ENCODE assay signal across 8 cellular contexts in the genomic region with DNA sequence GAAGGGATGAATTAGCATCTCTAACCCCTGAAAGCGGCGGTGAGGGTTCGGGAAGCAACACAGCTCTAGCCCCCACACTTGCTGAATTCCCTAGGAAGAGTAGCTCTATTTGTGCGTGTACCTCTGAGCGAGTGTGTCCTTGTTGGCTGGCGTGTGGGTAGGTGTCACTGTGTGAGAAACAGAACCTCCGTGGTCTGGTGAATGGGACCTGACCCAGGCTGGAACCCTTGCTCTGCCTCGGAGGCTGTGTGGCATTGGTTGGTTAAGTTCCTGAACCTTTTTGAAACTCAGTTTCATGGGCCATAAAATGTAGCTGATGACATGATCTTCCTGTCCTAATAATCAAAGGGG. TPM values are rescaled to one million over a fixed set of nuclear protein-coding genes. Genes with fewer than 3 reads are reported as not detected.
DNase-seq lines count a peak whose midpoint lies in the region; TF ChIP-seq lines count a peak whose summit lies in the region.

No MANE protein-coding gene starts in this region.

- H3K4me1 Mint-ChIP-seq in activated CD4-positive, alpha-beta T cell treated with anti-CD3 and anti-CD28 coated beads, Interleukin-2, amount 10 ng/mL, durations not matched to agents 7 days and 5 days: peaks cover 42% of the 10 kb centered on the region

- H3K4me3 Mint-ChIP-seq in activated CD4-positive, alpha-beta T cell treated with anti-CD3 and anti-CD28 coated beads, Interleukin-2, amount 10 ng/mL, durations not matched to agents 7 days and 5 days: peak overlapping the region; percentile 99

- H3K36me3 Mint-ChIP-seq in activated CD4-positive, alpha-beta T cell treated with anti-CD3 and anti-CD28 coated beads, Interleukin-2, amount 10 ng/mL, durations not matched to agents 7 days and 5 days (ENCODE audit: low read depth): peaks cover 20% of the 10 kb centered on the region

- H3K79me2 ChIP-seq in OCI-LY3 (ENCODE audit: low read length): peaks cover 38% of the 10 kb centered on the region

- CTCF ChIA-PET in activated CD4-positive, alpha-beta T cell treated with anti-CD3 and anti-CD28 coated beads, Interleukin-2, amount 10 ng/mL, durations not matched to agents 7 days and 5 days (lab: Charles Lee): interaction anchor here (1.2 kb wide), 1 partner anchor 8 kb away, joined by 3 read pairs; no protein-coding TSS in a partner anchor

- H3K9me3 ChIP-seq in OCI-LY3 (ENCODE audit: insufficient read depth, low read length) (no peaks in the 10 kb centered on the region), testis (no peaks in the 10 kb centered on the region), transverse colon (no peaks in the 10 kb centered on the region)

- TF ChIP-seq CTCF in OCI-LY3 (IDR thresholded peaks at IDR 0.05; ENCODE audit: low read depth, low read length): no peak
- no peak for TF ChIP-seq CTCF in fibroblast of villous mesenchyme (IDR thresholded peaks at IDR 0.05; ENCODE audit: insufficient read depth, low read depth, low read length)
- no peak for TF ChIP-seq CTCF in testis (IDR thresholded peaks at IDR 0.05)
- no peak for TF ChIP-seq CTCF in transverse colon (IDR thresholded peaks at IDR 0.05)

- H2AFZ ChIP-seq in OCI-LY3 (ENCODE audit: low read depth, low read length): peak overlapping the region; percentile 87

- H3K27me3 ChIP-seq in OCI-LY3 (ENCODE audit: low read depth, low read length): no peaks in the 10 kb centered on the region
- no peaks in the 10 kb centered on the region for H3K27me3 ChIP-seq in testis
- no peaks in the 10 kb centered on the region for H3K27me3 ChIP-seq in transverse colon

- peak overlapping the region; percentile 20 for H3K9ac ChIP-seq in OCI-LY3 (ENCODE audit: low read length)

- in situ Hi-C loops in transverse colon (cut with MboI; ENCODE audit: low pct_ligation_motif_present in 1 of 4, low pct_unique_long_range_greater_than_20kb in 1 of 4, low sequenced_read_pairs in 3 of 4): loop anchor here in 1 of 4 donors (25.0 kb wide), 1 partner anchor 203 kb away; a partner anchor contains a TSS

- H3K36me3 ChIP-seq in OCI-LY3 (replicated peaks; ENCODE audit: low read depth, low read length): peaks cover 21% of the 10 kb centered on the region
- H3K36me3 ChIP-seq in testis (ENCODE audit: low read depth, missing control alignments): no peaks in the 10 kb centered on the region
- peaks cover 0 to 7% (median 3%) of the 10 kb centered on the region in 4 donors for H3K36me3 ChIP-seq in transverse colon

- H4K20me1 ChIP-seq in OCI-LY3 (ENCODE audit: insufficient read depth, low read length): 0 out of 2 replicates have a peak, but pooled peaks cover 10% of the 10 kb centered on the region

- TF ChIP-seq POLR2A in testis (IDR thresholded peaks at IDR 0.05): no peak
- no peak for TF ChIP-seq POLR2A in transverse colon (IDR thresholded peaks at IDR 0.05)

- WGBS in testis, 2 donors: 15 to 30% methylated on average over 5 to 8 of the region's 8 CpGs
- WGBS in transverse colon (ENCODE audit: low coverage in 1 of 2), 2 donors: 16% methylated on average over 8 of the region's 8 CpGs; no CpG with 5 or more reads in 1 of the 2 donors

- H3K27me3 Mint-ChIP-seq in activated CD4-positive, alpha-beta T cell treated with anti-CD3 and anti-CD28 coated beads, Interleukin-2, amount 10 ng/mL, durations not matched to agents 7 days and 5 days: no peaks in the 10 kb centered on the region

- POLR2A ChIA-PET in activated CD4-positive, alpha-beta T cell treated with anti-CD3 and anti-CD28 coated beads, Interleukin-2, amount 10 ng/mL, durations not matched to agents 7 days and 5 days (lab: Charles Lee): no interaction called here

- no peaks in the 10 kb centered on the region for H3K9me3 Mint-ChIP-seq in activated CD4-positive, alpha-beta T cell treated with anti-CD3 and anti-CD28 coated beads, Interleukin-2, amount 10 ng/mL, durations not matched to agents 7 days and 5 days

- TF ChIP-seq EP300 in transverse colon (IDR thresholded peaks at IDR 0.05; ENCODE audit: low read depth): no peak

- no peak for DNase-seq in activated CD4-positive, alpha-beta T cell treated with anti-CD3 and anti-CD28 coated beads, Interleukin-2, amount 10 ng/mL, durations not matched to agents 7 days and 5 days
- DNase-seq in activated CD4-positive, alpha-beta T cell treated with anti-CD3 and anti-CD28 coated beads for 4 hours: no peak
- DNase-seq in fibroblast of villous mesenchyme (ENCODE audit: low read depth) (no peak), testis (no peak), NCI-H2171 (lab: John Stamatoyannopoulos, UW) (no peak), SKM-1 (lab: John Stamatoyannopoulos, UW; ENCODE audit: unreplicated experiment) (no peak), transverse colon (no peak)

- peak overlapping the region; percentile 74 for H3K4me2 ChIP-seq in OCI-LY3 (ENCODE audit: low read length)

- peaks cover 23% of the 10 kb centered on the region for H3K4me1 ChIP-seq in OCI-LY3 (ENCODE audit: low read length)
- peaks cover 39% of the 10 kb centered on the region for H3K4me1 ChIP-seq in testis
- H3K4me1 ChIP-seq in transverse colon: peaks cover 35 to 43% (median 41%) of the 10 kb centered on the region in 4 donors

- H3K27ac ChIP-seq in OCI-LY3 (ENCODE audit: low read length): no peak overlapping the region
- no peak overlapping the region for H3K27ac ChIP-seq in testis
- H3K27ac ChIP-seq in transverse colon: peak overlapping the region in 1 of 4 donors; percentile 91

- H3K4me3 ChIP-seq in OCI-LY3 (ENCODE audit: low read length) (peak overlapping the region; percentile 92), fibroblast of villous mesenchyme (ENCODE audit: low read depth, low read length) (peak overlapping the region; percentile 40), testis (peak overlapping the region; percentile 89 to 95), transverse colon (peak overlapping the region in 1 of 4 donors; percentile 12)

- H3K27ac Mint-ChIP-seq in activated CD4-positive, alpha-beta T cell treated with anti-CD3 and anti-CD28 coated beads, Interleukin-2, amount 10 ng/mL, durations not matched to agents 7 days and 5 days: peak overlapping the region; percentile 96

- intact Hi-C loops in testis (cut with DNase I; ENCODE audit: low total_unique reads) (loop anchor here (10.0 kb wide), 1 partner anchor 185 kb away; no protein-coding TSS in a partner anchor), transverse colon (cut with DNase I; ENCODE audit: low total_unique reads) (no loop called here)

RNA-seq across cellular contexts. Expression of a gene that starts 0.4 kb away (rescaled TPM):
- 10 to 100 TPM; 17.5 to 19.2 TPM for total RNA-seq in activated CD4-positive, alpha-beta T cell treated with anti-CD3 and anti-CD28 coated beads, Interleukin-2, amount 10 ng/mL, durations not matched to agents 7 days and 5 days
- 55.3 and 63.1 TPM in 2 replicates for total RNA-seq in fibroblast of villous mesenchyme
- total RNA-seq in testis: 10 to 100 TPM; 63.2 to 72.4 TPM
- 37.6 TPM for polyA plus RNA-seq in testis (ENCODE audit: insufficient read depth, low read depth, low replicate concordance)
- 100 to 1,000 TPM in 1 of 4 donors, 10 to 100 TPM in 3; 71.8 to 103 (median 81.9) TPM for total RNA-seq in transverse colon

RNA-seq across cellular contexts. Expression of a gene that starts 9.1 kb away (rescaled TPM):
- total RNA-seq in activated CD4-positive, alpha-beta T cell treated with anti-CD3 and anti-CD28 coated beads, Interleukin-2, amount 10 ng/mL, durations not matched to agents 7 days and 5 days: 10 to 100 TPM; 35.3 to 40.9 TPM
- total RNA-seq in fibroblast of villous mesenchyme: 22.5 and 23.7 TPM in 2 replicates
- total RNA-seq in testis: 10 to 100 TPM; 18.9 to 21.1 TPM
- polyA plus RNA-seq in testis (ENCODE audit: insufficient read depth, low read depth, low replicate concordance): 16.0 TPM
- total RNA-seq in transverse colon: 10 to 100 TPM; 23.7 to 53.9 (median 35.6) TPM

RNA-seq across cellular contexts. Expression of a gene that starts 9.2 kb away (rescaled TPM):
- 10 to 100 TPM; 40.8 to 46.5 TPM for total RNA-seq in activated CD4-positive, alpha-beta T cell treated with anti-CD3 and anti-CD28 coated beads, Interleukin-2, amount 10 ng/mL, durations not matched to agents 7 days and 5 days
- 21.3 and 22.9 TPM in 2 replicates for total RNA-seq in fibroblast of villous mesenchyme
- total RNA-seq in testis: 10 to 100 TPM; 26.9 to 29.2 TPM
- 28.0 TPM for polyA plus RNA-seq in testis (ENCODE audit: insufficient read depth, low read depth, low replicate concordance)
- 10 to 100 TPM in 2 of 4 donors, 1 to 10 TPM in 2; 6.0 to 29.2 (median 13.1) TPM for total RNA-seq in transverse colon

RNA-seq across cellular contexts. Expression of a gene that starts 14.2 kb away (rescaled TPM):
- total RNA-seq in activated CD4-positive, alpha-beta T cell treated with anti-CD3 and anti-CD28 coated beads, Interleukin-2, amount 10 ng/mL, durations not matched to agents 7 days and 5 days: 1 to 10 TPM; 3.5 to 3.6 TPM
- total RNA-seq in fibroblast of villous mesenchyme (0.97 and 1.3 TPM in 2 replicates), testis (100 to 1,000 TPM; 241 to 335 TPM), transverse colon (not detected)
- 763 TPM for polyA plus RNA-seq in testis (ENCODE audit: insufficient read depth, low read depth, low replicate concordance)

RNA-seq across cellular contexts. Expression of a gene that starts 19.1 kb away (rescaled TPM):
- 100 to 1,000 TPM in 1 of 2 experiments, 10 to 100 TPM in 1; 88.3 to 122 TPM for total RNA-seq in activated CD4-positive, alpha-beta T cell treated with anti-CD3 and anti-CD28 coated beads, Interleukin-2, amount 10 ng/mL, durations not matched to agents 7 days and 5 days
- total RNA-seq in fibroblast of villous mesenchyme (34.8 and 36.3 TPM in 2 replicates), testis (10 to 100 TPM; 50.0 to 52.2 TPM), transverse colon (10 to 100 TPM in 3 of 4 donors, 1 to 10 TPM in 1; 9.8 to 29.2 (median 21.7) TPM)
- 60.1 TPM for polyA plus RNA-seq in testis (ENCODE audit: insufficient read depth, low read depth, low replicate concordance)
